8 cellular contexts compared by ENCODE assay signal in the genomic region with DNA sequence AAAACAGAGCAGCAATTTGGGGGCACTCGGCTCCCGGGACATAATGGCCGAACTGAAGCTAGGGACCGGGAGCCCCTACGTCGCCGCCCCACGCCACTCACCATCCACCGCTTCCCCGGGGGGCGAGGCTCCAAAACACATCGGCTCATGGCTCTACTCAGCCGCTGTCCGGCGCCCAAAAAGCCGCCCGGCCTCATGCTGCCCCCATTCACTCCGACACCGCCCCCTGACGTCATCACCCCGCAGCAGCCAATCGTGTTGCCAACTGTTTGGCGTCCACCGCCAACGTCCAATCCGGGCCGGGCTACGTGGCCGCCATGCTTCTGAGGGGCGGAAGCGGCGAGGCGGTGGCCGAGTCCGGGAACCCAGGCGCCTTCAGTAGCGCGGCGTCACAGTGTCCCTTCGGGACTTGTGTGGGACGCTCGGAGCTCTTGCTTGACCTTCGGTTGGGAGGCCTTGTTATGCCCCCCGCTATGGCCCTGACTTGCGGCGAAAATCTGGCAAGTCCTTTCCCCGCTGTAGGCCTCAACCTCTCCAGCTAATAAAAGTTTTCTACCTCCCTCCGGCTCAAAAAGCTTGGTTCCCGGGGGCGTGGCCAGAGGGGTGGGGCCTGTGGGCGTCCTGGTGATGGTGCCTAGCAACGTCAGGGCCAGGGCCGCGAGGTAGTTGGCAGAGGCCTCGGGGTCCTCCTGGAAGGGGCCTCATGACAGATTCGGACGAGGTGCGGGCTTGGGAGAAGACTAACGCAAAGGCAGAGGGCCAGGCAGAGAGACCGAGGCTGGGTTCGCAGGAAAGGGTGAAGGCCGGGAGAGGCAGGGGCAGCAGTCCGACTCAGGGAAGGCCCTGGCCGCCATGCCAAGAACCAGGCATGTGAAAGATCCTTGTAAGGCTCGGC. TPM values are rescaled to one million over a fixed set of nuclear protein-coding genes. Genes with fewer than 3 reads are reported as not detected.
DNase-seq lines count a peak whose midpoint lies in the region; ATAC-seq and TF ChIP-seq lines count a peak whose summit lies in the region.

A gene with protein sequence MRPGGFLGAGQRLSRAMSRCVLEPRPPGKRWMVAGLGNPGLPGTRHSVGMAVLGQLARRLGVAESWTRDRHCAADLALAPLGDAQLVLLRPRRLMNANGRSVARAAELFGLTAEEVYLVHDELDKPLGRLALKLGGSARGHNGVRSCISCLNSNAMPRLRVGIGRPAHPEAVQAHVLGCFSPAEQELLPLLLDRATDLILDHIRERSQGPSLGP (minus strand): TSS at position 221 of the 895 bp plus-strand sequence. CDS start 24 bp downstream, at position 197.
Gene TTC16 (plus strand): TSS at position 637 of the 895 bp plus-strand sequence. CDS start 67 bp downstream, at position 704.

- peaks cover 15% of the 10 kb centered on the region for H3K4me1 ChIP-seq in thymus (ENCODE audit: control insufficient read depth, insufficient read depth, low read length)

- ATAC-seq in HG02678 (IDR thresholded peaks at IDR 0.05; ENCODE audit: unreplicated experiment) (peak; percentile 95), Right ventricle myocardium inferior (peak; percentile 96)
- ATAC-seq in activated naive CD8-positive, alpha-beta T cell treated with anti-CD3 and anti-CD28 coated beads, Interleukin-2, amount 10 ng/mL, durations not matched to agents 7 days and 5 days (ENCODE audit: low read depth) = peak; percentile 92

- no peaks in the 10 kb centered on the region for H3K36me3 ChIP-seq in thymus (ENCODE audit: control insufficient read depth, insufficient read depth)

- H3K4me3 Mint-ChIP-seq in activated naive CD8-positive, alpha-beta T cell treated with anti-CD3 and anti-CD28 coated beads, Interleukin-2, amount 10 ng/mL, durations not matched to agents 7 days and 5 days = peak within 1 kb of the TSS; percentile 97
- H3K4me3 Mint-ChIP-seq in osteocyte (ENCODE audit: unreplicated experiment) = peak within 1 kb of the TSS; percentile 100

- peaks cover 29% of the 10 kb centered on the region for H3K4me1 Mint-ChIP-seq in activated naive CD8-positive, alpha-beta T cell treated with anti-CD3 and anti-CD28 coated beads, Interleukin-2, amount 10 ng/mL, durations not matched to agents 7 days and 5 days
- H3K4me1 Mint-ChIP-seq in osteocyte (ENCODE audit: unreplicated experiment) = peaks cover 15% of the 10 kb centered on the region

- intact Hi-C loops in Right ventricle myocardium inferior (cut with DNase I) = loop anchor here (5.0 kb wide), 1 partner anchor 103 kb away; the partner anchor contains the start of gene STXBP1

- H3K36me3 Mint-ChIP-seq in activated naive CD8-positive, alpha-beta T cell treated with anti-CD3 and anti-CD28 coated beads, Interleukin-2, amount 10 ng/mL, durations not matched to agents 7 days and 5 days = no peaks in the 10 kb centered on the region
- H3K36me3 Mint-ChIP-seq in osteocyte (ENCODE audit: unreplicated experiment) = no peaks in the 10 kb centered on the region

- no peaks in the 10 kb centered on the region for H3K9me3 ChIP-seq in thymus (ENCODE audit: control insufficient read depth)

- peak; percentile 78 for DNase-seq in GM12864 (ENCODE audit: low read depth)
- peak; percentile 87 for DNase-seq in NCI-H1105 treated with DMSO at 0.1 percent for 48 hours (lab: John Stamatoyannopoulos, UW)
- peak; percentile 90 for DNase-seq in SKM-1 treated with dmso at 0.1 percent for 144 hours (lab: John Stamatoyannopoulos, UW; ENCODE audit: unreplicated experiment)
- peak; percentile 98 for DNase-seq in activated naive CD8-positive, alpha-beta T cell treated with anti-CD3 and anti-CD28 coated beads, Interleukin-2, amount 10 ng/mL, durations not matched to agents 7 days and 5 days
- DNase-seq in Right ventricle myocardium inferior (ENCODE audit: missing footprints) = peak; percentile 99
- DNase-seq in osteocyte (ENCODE audit: extremely low spot score, unreplicated experiment) = peak; percentile 98

- H3K27me3 Mint-ChIP-seq in activated naive CD8-positive, alpha-beta T cell treated with anti-CD3 and anti-CD28 coated beads, Interleukin-2, amount 10 ng/mL, durations not matched to agents 7 days and 5 days = no peaks in the 10 kb centered on the region
- H3K27me3 Mint-ChIP-seq in osteocyte (ENCODE audit: unreplicated experiment) = no peaks in the 10 kb centered on the region

- H3K9me3 Mint-ChIP-seq in activated naive CD8-positive, alpha-beta T cell treated with anti-CD3 and anti-CD28 coated beads, Interleukin-2, amount 10 ng/mL, durations not matched to agents 7 days and 5 days = no peaks in the 10 kb centered on the region
- H3K9me3 Mint-ChIP-seq in osteocyte (ENCODE audit: unreplicated experiment) = no peaks in the 10 kb centered on the region

- TF ChIP-seq CTCF in GM12864 (IDR thresholded peaks at IDR 0.05; ENCODE audit: low read depth, low read length, missing control alignments) (no peak), osteocyte (IDR thresholded peaks at IDR 0.05) (no peak)

- H3K4me3 ChIP-seq in GM12864 (ENCODE audit: low read depth, low read length) = peak within 1 kb of the TSS; percentile 71
- H3K4me3 ChIP-seq in thymus (ENCODE audit: low read length) = peak within 1 kb of the TSS; percentile 69

- peak within 1 kb of the TSS; percentile 68 for H3K27ac ChIP-seq in thymus (ENCODE audit: low read depth)

- POLR2A ChIA-PET in activated naive CD8-positive, alpha-beta T cell treated with anti-CD3 and anti-CD28 coated beads, Interleukin-2, amount 10 ng/mL, durations not matched to agents 7 days and 5 days (lab: Charles Lee) = interaction anchor here (0.5 to 2.4 kb wide), 12 partner anchors 8 to 571 kb away, joined by 3 to 10 read pairs (median 3); partner anchors contain the start of genes LRSAM1, RPL12, TOR2A and ZNF79

- peak within 1 kb of the TSS; percentile 92 for H3K27ac Mint-ChIP-seq in activated naive CD8-positive, alpha-beta T cell treated with anti-CD3 and anti-CD28 coated beads, Interleukin-2, amount 10 ng/mL, durations not matched to agents 7 days and 5 days
- H3K27ac Mint-ChIP-seq in osteocyte (ENCODE audit: unreplicated experiment) = peak within 1 kb of the TSS; percentile 98

- no peaks in the 10 kb centered on the region for H3K27me3 ChIP-seq in thymus (ENCODE audit: control insufficient read depth, insufficient read depth)

- WGBS in thymus = 9% methylated on average over 65 of the region's 65 CpGs

RNA-seq across cellular contexts. Expression of the first gene that starts in this region (rescaled TPM):
- 10 to 100 TPM in 1 of 2 experiments, 1 to 10 TPM in 1; 9.9 to 13.1 TPM for total RNA-seq in activated naive CD8-positive, alpha-beta T cell treated with anti-CD3 and anti-CD28 coated beads, Interleukin-2, amount 10 ng/mL, durations not matched to agents 7 days and 5 days
- 14.2 TPM for total RNA-seq in Right ventricle myocardium inferior
- total RNA-seq in osteocyte = 10.6 and 10.7 TPM in 2 replicates
- polyA plus RNA-seq in thymus = 12.2 TPM

RNA-seq across cellular contexts. Expression of gene TTC16, which starts in this region (rescaled TPM):
- total RNA-seq in activated naive CD8-positive, alpha-beta T cell treated with anti-CD3 and anti-CD28 coated beads, Interleukin-2, amount 10 ng/mL, durations not matched to agents 7 days and 5 days = 1 to 10 TPM; 4.4 to 5.3 TPM
- total RNA-seq in Right ventricle myocardium inferior = 0.30 TPM
- not detected in 2 replicates for total RNA-seq in osteocyte
- 0.18 TPM for polyA plus RNA-seq in thymus

Comparison
In these comparisons a context has a peak if more than half of its experiments do, and no peak if none do; other contexts are left out.
1. Peak in every context shown above with its lines: DNase-seq, ATAC-seq, H3K4me3 ChIP-seq and H3K27ac ChIP-seq.